In the genomic region with DNA sequence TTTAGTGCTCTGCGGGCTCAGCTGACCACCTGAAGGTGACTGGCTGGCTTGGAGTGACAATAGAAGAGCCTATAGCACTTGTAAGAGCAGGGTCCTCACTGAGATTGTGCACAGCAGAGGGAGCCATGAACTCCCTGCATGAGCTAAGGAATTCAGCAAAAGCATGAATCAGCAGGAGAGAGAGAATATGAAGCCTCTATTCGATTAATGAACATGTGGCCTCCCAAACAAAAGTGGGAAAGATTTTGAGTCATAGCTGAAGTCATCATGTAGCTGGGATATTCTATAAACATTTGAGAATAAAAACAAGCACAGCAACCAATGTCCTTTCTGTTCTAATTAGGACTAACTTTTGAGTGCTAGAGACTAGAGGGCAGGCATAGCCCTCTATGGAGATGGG, we compare ENCODE assay signal across 14 cellular contexts.
DNase-seq lines count a peak whose midpoint lies in the region; ATAC-seq and TF ChIP-seq lines count a peak whose summit lies in the region.
"Had no signal": no experiment of that assay in that cellular context is flagged by ENCODE, and none has a peak within 500 bp of the region (broad histone marks: within the 10 kb centered on the region; RNA-seq: fewer than 3 reads in every experiment).

No MANE protein-coding gene starts in this region.

- H3K27me3 ChIP-seq in ACC112 (ENCODE audit: insufficient read depth, low read length) = no peaks in the 10 kb centered on the region
- H3K27me3 ChIP-seq in adrenal gland = no peaks in the 10 kb centered on the region
- H3K27me3 ChIP-seq: tibial nerve had no signal

- H3K36me3 Mint-ChIP-seq in HFFc6 (ENCODE audit: low read depth) = no peaks in the 10 kb centered on the region
- H3K36me3 Mint-ChIP-seq: activated naive CD4-positive, alpha-beta T cell treated with anti-CD3 and anti-CD28 coated beads, Interleukin-2, amount 50 U/mL, for 72 hours; CD14-positive monocyte had no signal

- peak in 1 of 2 donors; percentile 12 for TF ChIP-seq POLR2A in adrenal gland (IDR thresholded peaks at IDR 0.05)

- no peaks in the 10 kb centered on the region for H3K79me2 ChIP-seq in ACC112 (ENCODE audit: control insufficient read depth, insufficient read depth, low read length, unreplicated experiment)

- peak; percentile 43; the same call in 1 of the 2 replicates for TF ChIP-seq CTCF in HFFc6 (IDR thresholded peaks at IDR 0.05)
- no peak for TF ChIP-seq CTCF in adrenal gland (IDR thresholded peaks at IDR 0.05)
- peak; percentile 57 for TF ChIP-seq CTCF in foreskin fibroblast (IDR thresholded peaks at IDR 0.05; ENCODE audit: low read depth, low read length)

- no peak overlapping the region for H3K4me3 Mint-ChIP-seq in HFFc6
- H3K4me3 Mint-ChIP-seq: CD14-positive monocyte had no signal

- ATAC-seq in activated CD4-positive, CD25-positive, alpha-beta regulatory T cell treated with anti-CD3 and anti-CD28 coated beads, Interleukin-2, amount 50 U/mL, for 24 hours = no peak
- ATAC-seq: activated naive CD4-positive, alpha-beta T cell treated with anti-CD3 and anti-CD28 coated beads, Interleukin-2, amount 50 U/mL, for 72 hours; left lobe of liver had no signal

- H3K4me1 ChIP-seq in ACC112 (ENCODE audit: control insufficient read depth, insufficient read depth, low read length, unreplicated experiment) (peaks cover 58% of the 10 kb centered on the region), adrenal gland (replicated peaks in 1 of 2) (no peaks in the 10 kb centered on the region)

- peak overlapping the region; percentile 66 for H2AFZ ChIP-seq in ACC112 (ENCODE audit: low read length, unreplicated experiment)

- H3K4me1 Mint-ChIP-seq in HFFc6 (ENCODE audit: low read depth) = peaks cover 41% of the 10 kb centered on the region
- H3K4me1 Mint-ChIP-seq: CD14-positive monocyte had no signal

- 23 to 44% (median 30%) methylated on average over 2 of the region's 2 CpGs for WGBS in adrenal gland, 4 donors

- peaks cover 16% of the 10 kb centered on the region for H3K9me3 Mint-ChIP-seq in HFFc6

- no peaks in the 10 kb centered on the region for H3K9me3 ChIP-seq in adrenal gland (replicated peaks in 1 of 3)
- H3K9me3 ChIP-seq: tibial nerve had no signal

- H3K27me3 Mint-ChIP-seq in HFFc6 (ENCODE audit: insufficient read depth) = no peaks in the 10 kb centered on the region

- H3K36me3 ChIP-seq in ACC112 (ENCODE audit: insufficient read depth, low read length) (no peaks in the 10 kb centered on the region), adrenal gland (replicated peaks in 1 of 2) (no peaks in the 10 kb centered on the region)
- H3K36me3 ChIP-seq: tibial nerve had no signal

- intact Hi-C loops in adrenal gland (cut with DNase I) = no loop called here

- DNase-seq in HFFc6 = peak; percentile 85
- DNase-seq in adrenal gland = peak in 5 of 7 donors; percentile 12 to 25 (median 21)
- DNase-seq in foreskin fibroblast = peak; percentile 70 to 85
- DNase-seq in islet precursor cell = no peak
- DNase-seq in medulla oblongata (ENCODE audit: extremely low spot score) = no peak
- DNase-seq in stimulated activated CD4-positive, alpha-beta T cell treated with anti-CD3 and anti-CD28 coated beads, Interleukin-2, amount 100 ng/mL, for 48 hours = no peak
- DNase-seq: activated CD4-positive, alpha-beta T cell treated with anti-CD3 and anti-CD28 coated beads for 4 hours; NCI-H1930 had no signal

- H3K27ac ChIP-seq in ACC112 (ENCODE audit: low read depth, low read length) (peak overlapping the region; percentile 92), adrenal gland (peak overlapping the region in 1 of 5 donors; percentile 40)

- H3K4me3 ChIP-seq in ACC112 (ENCODE audit: low read depth, low read length) = no peak overlapping the region; the same call in 1 of the 2 replicates
- no peak overlapping the region for H3K4me3 ChIP-seq in adrenal gland
- H3K4me3 ChIP-seq in foreskin fibroblast (ENCODE audit: low read depth in 1 of 2, low read length in 2 of 2) = no peak overlapping the region
- H3K4me3 ChIP-seq: tibial nerve had no signal

- peak overlapping the region; percentile 57; the same call in 1 of the 2 replicates for H3K27ac Mint-ChIP-seq in HFFc6
- H3K27ac Mint-ChIP-seq: activated naive CD4-positive, alpha-beta T cell treated with anti-CD3 and anti-CD28 coated beads, Interleukin-2, amount 50 U/mL, for 72 hours; CD14-positive monocyte had no signal

Comparison
In these comparisons a context has a peak if more than half of its experiments do, and no peak if none do; other contexts are left out.
1. DNase-seq: peak in HFFc6 (single experiment), adrenal gland (5 of 7) and foreskin fibroblast (2 of 2); none in islet precursor cell (single experiment), medulla oblongata (single experiment) and stimulated activated CD4-positive, alpha-beta T cell treated with anti-CD3 and anti-CD28 coated beads, Interleukin-2, amount 100 ng/mL, for 48 hours (0 of 2).
2. CTCF ChIP-seq: peak in HFFc6 (single experiment) and foreskin fibroblast (single experiment); none in adrenal gland (0 of 6).